Comparison of ENCODE assay signal across 1 cellular context in the genomic region with DNA sequence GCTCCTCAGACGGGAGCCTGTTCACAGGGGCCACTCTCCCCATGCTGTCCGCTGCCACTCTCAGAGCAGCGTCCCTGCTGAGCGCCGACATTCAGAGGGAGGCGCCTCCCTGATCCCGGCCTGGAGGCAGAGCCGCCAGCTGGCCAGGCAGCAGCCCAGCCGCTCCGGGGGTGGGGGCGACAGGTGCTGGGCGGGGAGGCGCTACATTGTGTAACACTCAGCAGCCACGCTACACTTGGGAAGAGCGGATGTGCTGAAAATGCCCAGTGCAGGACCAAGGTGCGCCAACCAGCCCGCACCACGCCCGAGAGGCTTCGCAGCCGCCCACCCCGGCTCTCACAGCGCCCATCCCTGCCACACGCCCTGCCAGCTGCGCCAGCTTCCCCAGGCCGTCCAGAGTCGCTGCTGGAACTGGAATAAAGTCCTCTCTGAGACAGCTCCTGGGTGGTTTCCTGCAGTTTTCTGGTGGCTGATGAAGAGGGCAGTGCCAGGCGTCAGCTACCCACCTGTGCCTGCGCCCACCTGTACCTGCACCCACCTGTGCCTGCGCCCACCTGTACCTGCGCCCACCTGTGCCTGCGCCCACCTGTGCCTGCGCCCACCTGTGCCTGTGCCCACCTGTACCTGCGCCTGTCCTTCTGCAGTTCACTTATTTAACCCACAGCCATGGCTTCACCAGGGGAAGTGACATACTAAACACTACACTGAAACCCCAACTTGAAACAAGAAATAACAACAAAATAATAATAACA.
TF ChIP-seq lines count a peak whose summit lies in the region.

No MANE protein-coding gene starts in this region.

TF ChIP-seq in HEK293, 187 proteins besides CTCF, POLR2A, EP300 and RAD21 (continued from another document):
- TF ChIP-seq, protein P1, sequence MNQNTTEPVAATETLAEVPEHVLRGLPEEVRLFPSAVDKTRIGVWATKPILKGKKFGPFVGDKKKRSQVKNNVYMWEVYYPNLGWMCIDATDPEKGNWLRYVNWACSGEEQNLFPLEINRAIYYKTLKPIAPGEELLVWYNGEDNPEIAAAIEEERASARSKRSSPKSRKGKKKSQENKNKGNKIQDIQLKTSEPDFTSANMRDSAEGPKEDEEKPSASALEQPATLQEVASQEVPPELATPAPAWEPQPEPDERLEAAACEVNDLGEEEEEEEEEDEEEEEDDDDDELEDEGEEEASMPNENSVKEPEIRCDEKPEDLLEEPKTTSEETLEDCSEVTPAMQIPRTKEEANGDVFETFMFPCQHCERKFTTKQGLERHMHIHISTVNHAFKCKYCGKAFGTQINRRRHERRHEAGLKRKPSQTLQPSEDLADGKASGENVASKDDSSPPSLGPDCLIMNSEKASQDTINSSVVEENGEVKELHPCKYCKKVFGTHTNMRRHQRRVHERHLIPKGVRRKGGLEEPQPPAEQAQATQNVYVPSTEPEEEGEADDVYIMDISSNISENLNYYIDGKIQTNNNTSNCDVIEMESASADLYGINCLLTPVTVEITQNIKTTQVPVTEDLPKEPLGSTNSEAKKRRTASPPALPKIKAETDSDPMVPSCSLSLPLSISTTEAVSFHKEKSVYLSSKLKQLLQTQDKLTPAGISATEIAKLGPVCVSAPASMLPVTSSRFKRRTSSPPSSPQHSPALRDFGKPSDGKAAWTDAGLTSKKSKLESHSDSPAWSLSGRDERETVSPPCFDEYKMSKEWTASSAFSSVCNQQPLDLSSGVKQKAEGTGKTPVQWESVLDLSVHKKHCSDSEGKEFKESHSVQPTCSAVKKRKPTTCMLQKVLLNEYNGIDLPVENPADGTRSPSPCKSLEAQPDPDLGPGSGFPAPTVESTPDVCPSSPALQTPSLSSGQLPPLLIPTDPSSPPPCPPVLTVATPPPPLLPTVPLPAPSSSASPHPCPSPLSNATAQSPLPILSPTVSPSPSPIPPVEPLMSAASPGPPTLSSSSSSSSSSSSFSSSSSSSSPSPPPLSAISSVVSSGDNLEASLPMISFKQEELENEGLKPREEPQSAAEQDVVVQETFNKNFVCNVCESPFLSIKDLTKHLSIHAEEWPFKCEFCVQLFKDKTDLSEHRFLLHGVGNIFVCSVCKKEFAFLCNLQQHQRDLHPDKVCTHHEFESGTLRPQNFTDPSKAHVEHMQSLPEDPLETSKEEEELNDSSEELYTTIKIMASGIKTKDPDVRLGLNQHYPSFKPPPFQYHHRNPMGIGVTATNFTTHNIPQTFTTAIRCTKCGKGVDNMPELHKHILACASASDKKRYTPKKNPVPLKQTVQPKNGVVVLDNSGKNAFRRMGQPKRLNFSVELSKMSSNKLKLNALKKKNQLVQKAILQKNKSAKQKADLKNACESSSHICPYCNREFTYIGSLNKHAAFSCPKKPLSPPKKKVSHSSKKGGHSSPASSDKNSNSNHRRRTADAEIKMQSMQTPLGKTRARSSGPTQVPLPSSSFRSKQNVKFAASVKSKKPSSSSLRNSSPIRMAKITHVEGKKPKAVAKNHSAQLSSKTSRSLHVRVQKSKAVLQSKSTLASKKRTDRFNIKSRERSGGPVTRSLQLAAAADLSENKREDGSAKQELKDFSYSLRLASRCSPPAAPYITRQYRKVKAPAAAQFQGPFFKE (tag by site-specific recombination; IDR thresholded peaks at IDR 0.05; ENCODE audit: borderline replicate concordance), result no peak
- peak; percentile 81 for TF ChIP-seq KLF1 (tag by site-specific recombination; IDR thresholded peaks at IDR 0.05)
- no peak for TF ChIP-seq ZNF549 (tag by site-specific recombination; IDR thresholded peaks at IDR 0.05)
- TF ChIP-seq, protein P2, sequence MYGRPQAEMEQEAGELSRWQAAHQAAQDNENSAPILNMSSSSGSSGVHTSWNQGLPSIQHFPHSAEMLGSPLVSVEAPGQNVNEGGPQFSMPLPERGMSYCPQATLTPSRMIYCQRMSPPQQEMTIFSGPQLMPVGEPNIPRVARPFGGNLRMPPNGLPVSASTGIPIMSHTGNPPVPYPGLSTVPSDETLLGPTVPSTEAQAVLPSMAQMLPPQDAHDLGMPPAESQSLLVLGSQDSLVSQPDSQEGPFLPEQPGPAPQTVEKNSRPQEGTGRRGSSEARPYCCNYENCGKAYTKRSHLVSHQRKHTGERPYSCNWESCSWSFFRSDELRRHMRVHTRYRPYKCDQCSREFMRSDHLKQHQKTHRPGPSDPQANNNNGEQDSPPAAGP (tag by site-specific recombination; IDR thresholded peaks at IDR 0.05), result no peak
- no peak for TF ChIP-seq ZFP37 (tag by site-specific recombination; IDR thresholded peaks at IDR 0.05)
TF ChIP-seq in HEK293: peak in this region for 11.
